In genomic region chr6:163366288-163366687, GRCh38 we compare ENCODE assay signal across 9 cellular contexts.
"Had no signal": no experiment of that assay in that cellular context is flagged by ENCODE, and none has a peak within 500 bp of the region (broad histone marks: within the 10 kb centered on the region; RNA-seq: fewer than 3 reads in every experiment).

No MANE protein-coding gene starts in this region.

- ATAC-seq: HCT116, K562 had no signal

- DNase-seq: GM23248, GOT3, H7, HFFc6, IMR-90 had no signal

- FAIRE-seq: K562 had no signal

- H3K9me3 ChIP-seq: HAP-1 had no signal

- H3K27ac ChIP-seq: GM23248, HL-60 had no signal

- H2AFZ ChIP-seq: GM23248 had no signal

- H3K4me1 ChIP-seq: HAP-1 had no signal

- H3K36me3 ChIP-seq: HAP-1 had no signal

- H3K9ac ChIP-seq: GM23248 had no signal

- H3K4me3 ChIP-seq: GM23248, HAP-1, K562 had no signal
